Comparison of ENCODE assay signal across 8 cellular contexts in the genomic region with DNA sequence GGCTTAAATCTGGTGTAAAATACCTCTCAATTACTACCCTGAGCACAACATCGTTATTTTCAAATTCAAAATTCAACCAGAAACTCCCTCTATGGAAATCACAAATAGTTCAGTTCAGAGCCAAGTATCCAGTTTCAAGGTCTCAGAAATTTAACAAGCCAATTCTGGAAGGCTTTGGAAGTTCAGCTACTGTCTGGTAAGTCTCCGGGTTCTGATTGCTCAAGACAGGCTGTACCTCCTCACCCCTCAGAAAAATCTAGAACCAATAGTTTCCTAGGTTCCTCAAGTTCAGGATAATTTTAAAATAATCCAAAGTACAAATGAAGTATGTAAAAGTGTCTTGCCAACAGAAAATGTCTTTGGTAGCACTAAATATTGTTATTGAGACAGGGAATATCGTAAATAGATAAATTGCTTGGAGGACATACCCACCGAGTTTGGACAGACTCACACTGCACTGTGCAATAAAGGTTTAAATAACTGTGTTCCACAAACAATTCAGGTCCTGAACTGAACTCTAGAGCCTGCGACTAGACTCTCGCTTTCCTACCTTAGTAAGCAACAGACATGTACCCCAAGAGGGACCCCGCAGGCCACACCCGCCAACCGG. TPM values are rescaled to one million over a fixed set of nuclear protein-coding genes. Genes with fewer than 3 reads are reported as not detected.
DNase-seq lines count a peak whose midpoint lies in the region; ATAC-seq and TF ChIP-seq lines count a peak whose summit lies in the region.

No MANE protein-coding gene starts in this region.

- H3K27me3 ChIP-seq in HUES6 (ENCODE audit: control insufficient read depth, insufficient read depth, low read length) (no peaks in the 10 kb centered on the region), body of pancreas (no peaks in the 10 kb centered on the region), lung (ENCODE audit: control insufficient read depth, insufficient read depth) (no peaks in the 10 kb centered on the region), aorta (ENCODE audit: control insufficient read depth in 1 of 2, insufficient read depth in 2 of 2, low read length in 1 of 2) (no peaks in the 10 kb centered on the region)

- H3K4me1 ChIP-seq in HUES6 (ENCODE audit: control insufficient read depth, insufficient read depth, low read length) (peaks cover 5% of the 10 kb centered on the region), body of pancreas (peaks cover 17% of the 10 kb centered on the region), lung (ENCODE audit: control insufficient read depth in 2 of 2, insufficient read depth in 2 of 2, low read length in 2 of 2) (peaks cover 7 to 10% of the 10 kb centered on the region in 2 donors), aorta (ENCODE audit: control insufficient read depth in 1 of 2, insufficient read depth in 2 of 2, low read length in 2 of 2) (no peaks in the 10 kb centered on the region)

- H3K9ac ChIP-seq in HUES6 (ENCODE audit: low read length), result peak overlapping the region; percentile 92

- intact Hi-C loops in body of pancreas (cut with DNase I), result no loop called here
- intact Hi-C loops in aorta (cut with DNase I), result no loop called here

- DNase-seq in AG08396 (ENCODE audit: low spot score) (peak; percentile 12), body of pancreas (no peak), lung (ENCODE audit: low spot score) (no peak), aorta (no peak), SK-N-DZ (ENCODE audit: low spot score) (no peak), hypothalamus (lab: John Stamatoyannopoulos, UW) (no peak)
- DNase-seq in stimulated activated CD8-positive, alpha-beta memory T cell treated with anti-CD3 and anti-CD28 coated beads, Interleukin-4, amount 100 ng/mL, for 48 hours, result no peak

- ATAC-seq in body of pancreas (peak; percentile 0), lung (ENCODE audit: insufficient read depth, low FRiP score) (no peak), aorta (ENCODE audit: low FRiP score) (no peak)

- 1 to 2% methylated on average over 9 of the region's 9 CpGs for WGBS in body of pancreas, 2 donors
- 4 to 5% methylated on average over 9 of the region's 9 CpGs for WGBS in lung, 2 donors
- 4% methylated on average over 9 of the region's 9 CpGs for WGBS in aorta, 2 donors

- H3K4me3 ChIP-seq in HUES6 (ENCODE audit: low read depth, low read length) (peak overlapping the region; percentile 93), body of pancreas (peak overlapping the region; percentile 31 to 55), lung (peak overlapping the region; percentile 79), aorta (ENCODE audit: low read length in 2 of 2) (peak overlapping the region; percentile 19 to 74)

- TF ChIP-seq CTCF in body of pancreas (IDR thresholded peaks at IDR 0.05), result no peak
- no peak for TF ChIP-seq CTCF in lung (IDR thresholded peaks at IDR 0.05; ENCODE audit: control extremely low read depth, extremely low read depth)

- H3K27ac ChIP-seq in HUES6 (ENCODE audit: low read depth, low read length) (peak overlapping the region; percentile 90), body of pancreas (peak overlapping the region; percentile 78 to 97 (median 88)), lung (ENCODE audit: low read depth in 1 of 2, low read length in 1 of 2) (peak overlapping the region; percentile 94 to 95), aorta (ENCODE audit: low read depth in 1 of 2, low read length in 2 of 2) (peak overlapping the region in 1 of 2 donors; percentile 17)

- no peaks in the 10 kb centered on the region for H3K9me3 ChIP-seq in HUES6 (ENCODE audit: control insufficient read depth, insufficient read depth, low read depth, low read length)
- no peaks in the 10 kb centered on the region for H3K9me3 ChIP-seq in body of pancreas
- H3K9me3 ChIP-seq in lung (ENCODE audit: control insufficient read depth in 2 of 2, insufficient read depth in 1 of 2, low read length in 1 of 2), result no peaks in the 10 kb centered on the region
- no peaks in the 10 kb centered on the region for H3K9me3 ChIP-seq in aorta (ENCODE audit: control insufficient read depth, low read length)

- TF ChIP-seq POLR2A in body of pancreas (IDR thresholded peaks at IDR 0.05), result no peak

- no peaks in the 10 kb centered on the region for H3K36me3 ChIP-seq in HUES6 (ENCODE audit: control insufficient read depth, insufficient read depth, low read length)
- no peaks in the 10 kb centered on the region for H3K36me3 ChIP-seq in body of pancreas (replicated peaks in 1 of 2; ENCODE audit: insufficient read depth in 1 of 2, low read depth in 2 of 2)
- H3K36me3 ChIP-seq in lung (ENCODE audit: control insufficient read depth in 2 of 2, insufficient read depth in 2 of 2, low read length in 2 of 2), result no peaks in the 10 kb centered on the region
- no peaks in the 10 kb centered on the region for H3K36me3 ChIP-seq in aorta (ENCODE audit: control insufficient read depth in 1 of 2, insufficient read depth in 2 of 2, low read length in 1 of 2)

RNA-seq across cellular contexts. Expression of a gene that starts 0.7 kb away (rescaled TPM):
- 10 to 100 TPM; 21.1 to 26.5 TPM for total RNA-seq in body of pancreas
- total RNA-seq in lung, result 10 to 100 TPM; 26.3 to 54.2 TPM
- 10 to 100 TPM; 15.0 to 18.3 TPM for polyA plus RNA-seq in lung
- total RNA-seq in aorta, result 10 to 100 TPM; 27.7 to 30.3 TPM
- polyA plus RNA-seq in aorta, result 10 to 100 TPM; 17.5 to 34.6 TPM
- 28.9 and 36.1 TPM in 2 replicates for polyA plus RNA-seq in SK-N-DZ (2014; cell fraction: cytosol; rRNA removed)
- polyA plus RNA-seq in SK-N-DZ (2014; cell fraction: nucleus; rRNA removed), result 16.6 and 28.7 TPM in 2 replicates

RNA-seq across cellular contexts. Expression of a gene that starts 35.7 kb away (rescaled TPM):
- total RNA-seq in body of pancreas (10 to 100 TPM; 10.1 to 11.5 TPM), lung (10 to 100 TPM; 12.1 to 28.0 TPM), aorta (10 to 100 TPM in 1 of 2 donors, 1 to 10 TPM in 1; 6.2 to 12.7 TPM)
- polyA plus RNA-seq in lung (10 to 100 TPM in 1 of 2 donors, 1 to 10 TPM in 1; 5.7 to 13.2 TPM), aorta (1 to 10 TPM in 1 of 2 donors, under 1 TPM in 1; 0.41 to 5.4 TPM)
- not detected in 2 replicates for polyA plus RNA-seq in SK-N-DZ (2014; cell fraction: cytosol; rRNA removed)
- polyA plus RNA-seq in SK-N-DZ (2014; cell fraction: nucleus; rRNA removed), result not detected in 2 replicates

Comparison
In these comparisons a context has a peak if more than half of its experiments do, and no peak if none do; other contexts are left out.
1. H3K4me3 ChIP-seq: peak in every context shown above with its lines; median percentile 93 in HUES6; 79 in lung; 46 in aorta; 43 in body of pancreas.